Comparison of ENCODE assay signal across 13 cellular contexts in the genomic region with DNA sequence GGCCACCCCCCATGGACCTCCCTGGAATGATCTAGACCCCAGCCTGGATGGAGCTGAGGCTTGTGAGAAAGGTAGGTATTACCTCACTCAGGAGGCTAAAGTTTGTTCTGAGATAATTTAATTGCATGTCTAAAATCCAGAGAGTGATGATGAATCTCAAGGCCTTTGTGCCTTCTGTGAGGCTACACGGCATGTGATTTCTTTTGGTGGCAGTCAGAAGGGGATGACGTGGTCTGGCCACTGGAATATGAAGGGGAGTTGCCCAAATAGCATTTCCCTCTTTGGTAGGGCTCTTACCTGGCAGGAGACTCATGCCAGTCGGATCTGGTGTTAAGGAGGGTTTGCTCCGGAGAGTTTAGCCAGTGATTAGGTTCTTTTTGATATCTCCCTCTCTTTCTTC. TPM values are rescaled to one million over a fixed set of nuclear protein-coding genes. Genes with fewer than 3 reads are reported as not detected.
DNase-seq lines count a peak whose midpoint lies in the region; ATAC-seq, FAIRE-seq and TF ChIP-seq lines count a peak whose summit lies in the region.
"Had no signal": no experiment of that assay in that cellular context is flagged by ENCODE, and none has a peak within 500 bp of the region (broad histone marks: within the 10 kb centered on the region; RNA-seq: fewer than 3 reads in every experiment).

No MANE protein-coding gene starts in this region.

- H3K27ac Mint-ChIP-seq in CD4-positive, CD25-positive, alpha-beta regulatory T cell: peak overlapping the region in 2 of 3 donors; percentile 78 to 88
- H3K27ac Mint-ChIP-seq in natural killer cell treated with Interleukin-12 subunit alpha and Interleukin-12 subunit beta and Interleukin-15 and Interleukin-18, amount 100 ng/mL, for 72 hours: peak overlapping the region; percentile 45 to 71

- H3K9me3 ChIP-seq in CD4-positive, CD25-positive, alpha-beta regulatory T cell (ENCODE audit: control insufficient read depth in 2 of 2, low read length in 2 of 2): no peaks in the 10 kb centered on the region
- H3K9me3 ChIP-seq in HUES6 (ENCODE audit: control insufficient read depth, insufficient read depth, low read depth, low read length) (no peaks in the 10 kb centered on the region), K562 (replicated peaks; ENCODE audit: control insufficient read depth, insufficient read depth, low read depth, low read length) (no peaks in the 10 kb centered on the region)

- TF ChIP-seq CTCF in K562 (IDR thresholded peaks at IDR 0.05 in 2 of 3, conservative IDR thresholded peaks at IDR 0.05 in 1 of 3; ENCODE audit: insufficient read depth in 2 of 3, low read depth in 1 of 3, low read length in 3 of 3): no peak

- BruUV-seq in K562 (replicated peaks; lab: Mats Ljungman, UMichigan): no TSS peak

- H3K36me3 Mint-ChIP-seq in CD4-positive, CD25-positive, alpha-beta regulatory T cell: no peaks in the 10 kb centered on the region
- no peaks in the 10 kb centered on the region for H3K36me3 Mint-ChIP-seq in natural killer cell treated with Interleukin-12 subunit alpha and Interleukin-12 subunit beta and Interleukin-15 and Interleukin-18, amount 100 ng/mL, for 72 hours

- TF ChIP-seq EP300 in K562 (IDR thresholded peaks at IDR 0.05; ENCODE audit: low read length): no peak

- no peak overlapping the region for H2AFZ ChIP-seq in K562 (ENCODE audit: low read depth, low read length)

- no peak overlapping the region for H3K27ac ChIP-seq in CD4-positive, CD25-positive, alpha-beta regulatory T cell (ENCODE audit: insufficient read depth, low read length, poor library complexity, severe bottlenecking)
- H3K27ac ChIP-seq in HUES6 (ENCODE audit: low read depth, low read length): no peak overlapping the region
- no peak overlapping the region for H3K27ac ChIP-seq in K562 (ENCODE audit: extremely low read depth, low read depth, low read length)
- H3K27ac ChIP-seq: VCaP had no signal

- H3K4me1 Mint-ChIP-seq in CD4-positive, CD25-positive, alpha-beta regulatory T cell: peaks cover 0 to 70% (median 43%) of the 10 kb centered on the region in 4 donors
- H3K4me1 Mint-ChIP-seq in natural killer cell treated with Interleukin-12 subunit alpha and Interleukin-12 subunit beta and Interleukin-15 and Interleukin-18, amount 100 ng/mL, for 72 hours (ENCODE audit: low read depth in 2 of 2): peaks cover 37 to 42% of the 10 kb centered on the region in 2 donors

- H3K4me2 ChIP-seq in K562 (ENCODE audit: insufficient read depth, low read length): peak overlapping the region; percentile 52

- peaks cover 0 to 1% (median 0%) of the 10 kb centered on the region in 7 donors for H3K9me3 Mint-ChIP-seq in CD4-positive, CD25-positive, alpha-beta regulatory T cell
- no peaks in the 10 kb centered on the region for H3K9me3 Mint-ChIP-seq in natural killer cell treated with Interleukin-12 subunit alpha and Interleukin-12 subunit beta and Interleukin-15 and Interleukin-18, amount 100 ng/mL, for 72 hours

- POLR2A ChIA-PET in K562 (lab: Yijun Ruan, JAX) (interaction anchor here (0.5 to 8.4 kb wide), 7 partner anchors 10 to 313 kb away, joined by 3 to 89 read pairs (median 3); no protein-coding TSS in a partner anchor), HEK293T (lab: Yijun Ruan, JAX) (interaction anchor here (0.6 kb wide), 1 partner anchor 64 kb away, joined by 3 read pairs; no protein-coding TSS in a partner anchor)

- H3K79me2 ChIP-seq in K562 (ENCODE audit: control insufficient read depth, insufficient read depth, low read length): peaks cover 89% of the 10 kb centered on the region

- H3K4me1 ChIP-seq in CD4-positive, CD25-positive, alpha-beta regulatory T cell (ENCODE audit: control insufficient read depth, insufficient read depth, low read length, poor library complexity, severe bottlenecking): peaks cover 44% of the 10 kb centered on the region
- H3K4me1 ChIP-seq in HUES6 (ENCODE audit: control insufficient read depth, insufficient read depth, low read length) (peaks cover 55% of the 10 kb centered on the region), K562 (replicated peaks in 1 of 2; ENCODE audit: control insufficient read depth in 2 of 2, insufficient read depth in 2 of 2, low read length in 2 of 2) (peaks cover 32 to 47% of the 10 kb centered on the region in 2 experiments)

- in situ Hi-C loops in K562 (cut with MboI): no loop called here

- no peak overlapping the region for H3K9ac ChIP-seq in HUES6 (ENCODE audit: low read length)
- peak overlapping the region; percentile 30 to 64; a peak in 2 of 4 replicates for H3K9ac ChIP-seq in K562 (ENCODE audit: insufficient read depth in 1 of 2, low read depth in 2 of 2, low read length in 2 of 2)

- FAIRE-seq in K562 (lab: Jason Lieb, UNC) (no peak), frontal cortex (lab: Jason Lieb, UNC) (no peak)

- ATAC-seq in CD4-positive, CD25-positive, alpha-beta regulatory T cell (ENCODE audit: low read depth in 2 of 2): no peak
- ATAC-seq in K562 (no peak), HG02938 (IDR thresholded peaks at IDR 0.05; ENCODE audit: unreplicated experiment) (no peak)
- no peak for ATAC-seq in natural killer cell treated with Interleukin-12 subunit alpha and Interleukin-12 subunit beta and Interleukin-15 and Interleukin-18, amount 100 ng/mL, for 72 hours

- peak overlapping the region in 3 of 4 donors; percentile 92 to 98 (median 93) for H3K4me3 Mint-ChIP-seq in CD4-positive, CD25-positive, alpha-beta regulatory T cell
- peak overlapping the region; percentile 80 for H3K4me3 Mint-ChIP-seq in natural killer cell treated with Interleukin-12 subunit alpha and Interleukin-12 subunit beta and Interleukin-15 and Interleukin-18, amount 100 ng/mL, for 72 hours

- peaks cover 4% of the 10 kb centered on the region for H3K9me1 ChIP-seq in K562 (ENCODE audit: control insufficient read depth, insufficient read depth, low read length)

- H3K4me3 ChIP-seq in CD4-positive, CD25-positive, alpha-beta regulatory T cell (ENCODE audit: low read depth, low read length): peak overlapping the region; percentile 63
- H3K4me3 ChIP-seq in HUES6 (ENCODE audit: low read depth, low read length): peak overlapping the region; percentile 72
- no peak overlapping the region for H3K4me3 ChIP-seq in K562

- no peaks in the 10 kb centered on the region for H3K36me3 ChIP-seq in CD4-positive, CD25-positive, alpha-beta regulatory T cell (ENCODE audit: control insufficient read depth, insufficient read depth, low read length)
- no peaks in the 10 kb centered on the region for H3K36me3 ChIP-seq in HUES6 (ENCODE audit: control insufficient read depth, insufficient read depth, low read length)
- H3K36me3 ChIP-seq in K562 (ENCODE audit: control insufficient read depth, insufficient read depth, low read length): peaks cover 30% of the 10 kb centered on the region; the same call in 2 of the 3 replicates

- no peak for TF ChIP-seq POLR2A in K562 (conservative IDR thresholded peaks at IDR 0.05)

- H3K27me3 ChIP-seq in CD4-positive, CD25-positive, alpha-beta regulatory T cell (ENCODE audit: control insufficient read depth, insufficient read depth, low read length): no peaks in the 10 kb centered on the region
- peaks cover 6% of the 10 kb centered on the region; the same call in 1 of the 2 replicates for H3K27me3 ChIP-seq in HUES6 (ENCODE audit: control insufficient read depth, insufficient read depth, low read length)
- H3K27me3 ChIP-seq in K562 (ENCODE audit: control insufficient read depth in 2 of 2, insufficient read depth in 2 of 2, low read length in 2 of 2): no peaks in the 10 kb centered on the region

- H3K27me3 Mint-ChIP-seq in CD4-positive, CD25-positive, alpha-beta regulatory T cell: peaks cover 26% of the 10 kb centered on the region
- H3K27me3 Mint-ChIP-seq in natural killer cell treated with Interleukin-12 subunit alpha and Interleukin-12 subunit beta and Interleukin-15 and Interleukin-18, amount 100 ng/mL, for 72 hours: peaks cover 0 to 8% of the 10 kb centered on the region in 2 donors

- H4K20me1 ChIP-seq in K562 (replicated peaks; ENCODE audit: control insufficient read depth, insufficient read depth, low read length): peaks cover 33% of the 10 kb centered on the region

- 50% methylated on average over 4 of the region's 4 CpGs for WGBS in K562 (ENCODE audit: insufficient coverage, low coverage, missing lambda C conversion rate)

- CTCF ChIA-PET in K562 (lab: Yijun Ruan, JAX; ENCODE audit: low intra/inter-chr PET ratio): interaction anchor here (0.6 kb wide), 1 partner anchor 109 kb away, joined by 3 read pairs; no protein-coding TSS in a partner anchor
- CTCF ChIA-PET in HEK293T (lab: Yijun Ruan, JAX): no interaction called here

- intact Hi-C loops in K562 (cut with micrococcal nuclease): loop anchor here (5.0 kb wide), 1 partner anchor 64 kb away; no protein-coding TSS in a partner anchor

- no peak for TF ChIP-seq RAD21 in K562 (CRISPR knock-in tag; conservative IDR thresholded peaks at IDR 0.05 in 1 of 2, IDR thresholded peaks at IDR 0.05 in 1 of 2)

- DNase-seq in CD4-positive, CD25-positive, alpha-beta regulatory T cell: no peak
- DNase-seq in K562 (ENCODE audit: extremely low read depth in 1 of 4, low spot score in 3 of 4): no peak
- no peak for DNase-seq in natural killer cell treated with Interleukin-12 subunit alpha and Interleukin-12 subunit beta and Interleukin-15 and Interleukin-18, amount 100 ng/mL, for 72 hours (ENCODE audit: low spot score)
- no peak for DNase-seq in HEK293T (ENCODE audit: extremely low spot score)
- DNase-seq in frontal cortex (ENCODE audit: low spot score in 2 of 2): no peak
- DNase-seq in A172 (ENCODE audit: low spot score): no peak
- DNase-seq: activated gamma-delta T cell, kidney glomerular epithelial cell, NCI-H1092 treated with DMSO at 0.1 percent for 48 hours, nucleus accumbens had no signal

RNA-seq across cellular contexts. Expression of a gene that starts 2.5 kb away (rescaled TPM):
- 32.9 TPM for total RNA-seq in CD4-positive, CD25-positive, alpha-beta regulatory T cell
- polyA plus RNA-seq in CD4-positive, CD25-positive, alpha-beta regulatory T cell: 1 to 10 TPM; 1.3 to 1.6 (median 1.5) TPM
- 30.6 and 63.4 TPM in 2 replicates for total RNA-seq in K562 (2011; cell fraction: chromatin; rRNA removed; ENCODE audit: low replicate concordance)
- 33.2 and 38.7 TPM in 2 replicates for total RNA-seq in K562 (2011; cell fraction: nucleolus; rRNA removed)
- 31.7 and 43.1 TPM in 2 replicates for total RNA-seq in K562 (2011; cell fraction: nucleoplasm; rRNA removed)
- total RNA-seq in K562 (2014; rRNA removed): 15.2 and 20.8 TPM in 2 replicates
- 9.7 and 10.3 TPM in 2 replicates for total RNA-seq in K562 (2014; rRNA removed; fragmentation: Illumina TruSeq; extraction: Trizol)
- 11.5 and 12.3 TPM in 2 replicates for total RNA-seq in K562 (2015; rRNA removed; fragmentation: Illumina TruSeq; extraction: Trizol)
- 33.6 and 38.5 TPM in 2 replicates for total RNA-seq in K562 (2021)
- 9.7 and 10.6 TPM in 2 replicates for polyA plus RNA-seq in K562 (2011; rRNA removed)
- 9.1 and 16.4 TPM in 2 replicates for polyA plus RNA-seq in K562 (2011; cell fraction: cytosol; rRNA removed)
- polyA plus RNA-seq in K562 (2011; cell fraction: nucleus; rRNA removed): 27.1 and 43.2 TPM in 2 replicates
- polyA plus RNA-seq in K562 (2012): 24.0 and 25.8 TPM in 2 replicates
- polyA plus RNA-seq in K562 (2014; fragmentation: Illumina TruSeq; extraction: Trizol): 18.4 and 26.4 TPM in 2 replicates
- polyA plus RNA-seq in K562 (2014; fragmentation: Nextera tagmentation; extraction: Ambion mirVana): under 1 TPM; 0.55 to 0.80 TPM
- 19.0 and 19.4 TPM in 2 replicates for polyA plus RNA-seq in K562 (2014; rRNA removed)
- polyA minus RNA-seq in K562 (2011; rRNA and poly(A)+ RNA removed): 7.1 and 10.0 TPM in 2 replicates
- 12.7 TPM in 2 replicates for polyA minus RNA-seq in K562 (2011; cell fraction: cytosol; rRNA and poly(A)+ RNA removed)
- 10.5 and 12.2 TPM in 2 replicates for polyA minus RNA-seq in K562 (2011; cell fraction: nucleus; rRNA and poly(A)+ RNA removed)
- total RNA-seq in natural killer cell treated with Interleukin-12 subunit alpha and Interleukin-12 subunit beta and Interleukin-15 and Interleukin-18, amount 100 ng/mL, for 72 hours: 10 to 100 TPM; 27.9 to 29.2 TPM
- total RNA-seq in frontal cortex: 7.3 TPM
- total RNA-seq in A172 (2014; rRNA removed; shearing (Covaris generic)): 11.2 and 14.0 TPM in 2 replicates

RNA-seq across cellular contexts. Expression of a gene that starts 27.5 kb away (rescaled TPM):
- total RNA-seq in CD4-positive, CD25-positive, alpha-beta regulatory T cell: 6.3 TPM
- polyA plus RNA-seq in CD4-positive, CD25-positive, alpha-beta regulatory T cell: 1 to 10 TPM; 1.1 to 2.0 (median 1.4) TPM
- total RNA-seq in K562 (2011; cell fraction: chromatin; rRNA removed; ENCODE audit: low replicate concordance): 4.2 and 14.3 TPM in 2 replicates
- 18.7 and 22.0 TPM in 2 replicates for total RNA-seq in K562 (2011; cell fraction: nucleolus; rRNA removed)
- total RNA-seq in K562 (2011; cell fraction: nucleoplasm; rRNA removed): 17.9 and 21.1 TPM in 2 replicates
- total RNA-seq in K562 (2014; rRNA removed) (4.0 and 5.6 TPM in 2 replicates), K562 (2014; rRNA removed; fragmentation: Illumina TruSeq; extraction: Trizol) (2.3 and 2.5 TPM in 2 replicates), K562 (2015; rRNA removed; fragmentation: Illumina TruSeq; extraction: Trizol) (4.6 TPM in 2 replicates), K562 (2021) (11.2 and 12.1 TPM in 2 replicates), frontal cortex (0.82 TPM)
- polyA plus RNA-seq in K562 (2011; rRNA removed) (4.5 and 6.4 TPM in 2 replicates), K562 (2014; fragmentation: Illumina TruSeq; extraction: Trizol) (6.3 and 7.5 TPM in 2 replicates), K562 (2014; fragmentation: Nextera tagmentation; extraction: Ambion mirVana) (1 to 10 TPM; 1.6 to 2.3 TPM), K562 (2014; rRNA removed) (3.9 and 4.8 TPM in 2 replicates)
- polyA plus RNA-seq in K562 (2011; cell fraction: cytosol; rRNA removed): 6.6 and 8.1 TPM in 2 replicates
- polyA plus RNA-seq in K562 (2011; cell fraction: nucleus; rRNA removed): 4.8 and 5.2 TPM in 2 replicates
- polyA plus RNA-seq in K562 (2012): 12.0 and 17.1 TPM in 2 replicates
- 3.1 TPM in 2 replicates for polyA minus RNA-seq in K562 (2011; rRNA and poly(A)+ RNA removed)
- polyA minus RNA-seq in K562 (2011; cell fraction: cytosol; rRNA and poly(A)+ RNA removed): 6.2 and 11.7 TPM in 2 replicates
- 2.7 and 3.8 TPM in 2 replicates for polyA minus RNA-seq in K562 (2011; cell fraction: nucleus; rRNA and poly(A)+ RNA removed)
- total RNA-seq in natural killer cell treated with Interleukin-12 subunit alpha and Interleukin-12 subunit beta and Interleukin-15 and Interleukin-18, amount 100 ng/mL, for 72 hours: 10 to 100 TPM in 1 of 2 donors, 1 to 10 TPM in 1; 9.1 to 14.7 TPM
- total RNA-seq in A172 (2014; rRNA removed; shearing (Covaris generic)): 39.0 and 49.1 TPM in 2 replicates

RNA-seq across cellular contexts. Expression of a gene that starts 37.7 kb away (rescaled TPM):
- 40.2 TPM for total RNA-seq in CD4-positive, CD25-positive, alpha-beta regulatory T cell
- 10 to 100 TPM; 25.0 to 36.3 (median 32.4) TPM for polyA plus RNA-seq in CD4-positive, CD25-positive, alpha-beta regulatory T cell
- total RNA-seq in K562 (2011; cell fraction: chromatin; rRNA removed; ENCODE audit: low replicate concordance): 26.5 and 47.8 TPM in 2 replicates
- 16.8 and 18.7 TPM in 2 replicates for total RNA-seq in K562 (2011; cell fraction: nucleolus; rRNA removed)
- 20.5 and 23.3 TPM in 2 replicates for total RNA-seq in K562 (2011; cell fraction: nucleoplasm; rRNA removed)
- total RNA-seq in K562 (2014; rRNA removed) (2.5 and 3.0 TPM in 2 replicates), K562 (2014; rRNA removed; fragmentation: Illumina TruSeq; extraction: Trizol) (2.2 and 2.4 TPM in 2 replicates), K562 (2015; rRNA removed; fragmentation: Illumina TruSeq; extraction: Trizol) (1.5 and 2.0 TPM in 2 replicates), K562 (2021) (3.6 and 5.6 TPM in 2 replicates), frontal cortex (15.1 TPM)
- polyA plus RNA-seq in K562 (2011; rRNA removed) (4.5 and 6.9 TPM in 2 replicates), K562 (2014; fragmentation: Illumina TruSeq; extraction: Trizol) (1.1 and 1.4 TPM in 2 replicates), K562 (2014; fragmentation: Nextera tagmentation; extraction: Ambion mirVana) (under 1 TPM; 0.15 to 0.45 TPM), K562 (2014; rRNA removed) (2.9 and 3.5 TPM in 2 replicates)
- 2.1 and 4.2 TPM in 2 replicates for polyA plus RNA-seq in K562 (2011; cell fraction: cytosol; rRNA removed)
- 10.5 and 14.0 TPM in 2 replicates for polyA plus RNA-seq in K562 (2011; cell fraction: nucleus; rRNA removed)
- 1.4 and 3.7 TPM in 2 replicates for polyA plus RNA-seq in K562 (2012)
- 5.8 and 10.9 TPM in 2 replicates for polyA minus RNA-seq in K562 (2011; rRNA and poly(A)+ RNA removed)
- polyA minus RNA-seq in K562 (2011; cell fraction: cytosol; rRNA and poly(A)+ RNA removed): 3.1 and 4.5 TPM in 2 replicates
- polyA minus RNA-seq in K562 (2011; cell fraction: nucleus; rRNA and poly(A)+ RNA removed): 4.6 and 6.7 TPM in 2 replicates
- 100 to 1,000 TPM in 1 of 2 donors, 10 to 100 TPM in 1; 63.3 to 111 TPM for total RNA-seq in natural killer cell treated with Interleukin-12 subunit alpha and Interleukin-12 subunit beta and Interleukin-15 and Interleukin-18, amount 100 ng/mL, for 72 hours
- 10.8 and 20.7 TPM in 2 replicates for total RNA-seq in A172 (2014; rRNA removed; shearing (Covaris generic))
